Comparison of ENCODE assay signal across 13 cellular contexts in genomic region chr7:8115547-8116402, GRCh38.
DNase-seq lines count a peak whose midpoint lies in the region; ATAC-seq lines count a peak whose summit lies in the region.
"Had no signal": no experiment of that assay in that cellular context is flagged by ENCODE, and none has a peak within 500 bp of the region (broad histone marks: within the 10 kb centered on the region; RNA-seq: fewer than 3 reads in every experiment).

No MANE protein-coding gene starts in this region.

- DNase-seq in activated CD4-positive, alpha-beta T cell treated with anti-CD3 and anti-CD28 coated beads, Interleukin-2, amount 10 ng/mL, durations not matched to agents 24 days and 14 days, result no peak
- no peak for DNase-seq in activated CD4-positive, alpha-beta T cell treated with anti-CD3 and anti-CD28 coated beads for 1 hour
- DNase-seq in stimulated activated naive B cell treated with anti-CD40 and anti-IgM and Interleukin-4, amounts not matched to agents 10 μg/mL and 1 μg/mL and 100 μg/mL, for 72 hours, result peak; percentile 71
- DNase-seq in stimulated activated CD4-positive, alpha-beta T cell treated with anti-CD3 and anti-CD28 coated beads, Interleukin-2, amount 100 ng/mL, for 48 hours, result no peak
- DNase-seq in DMS79 (lab: John Stamatoyannopoulos, UW), result no peak
- no peak for DNase-seq in activated effector memory CD4-positive, alpha-beta T cell treated with Interleukin-2 at 50 U/mL for 16 hours
- DNase-seq: ACHN; NCI-H774; stimulated activated CD4-positive, alpha-beta T cell treated with anti-CD3 and anti-CD28 coated beads, Interleukin-12 subunit alpha, Interleukin-12 subunit beta, amount 100 ng/mL, for 4 hours had no signal

- no peaks in the 10 kb centered on the region for H3K27me3 Mint-ChIP-seq in activated CD4-positive, alpha-beta T cell treated with anti-CD3 and anti-CD28 coated beads, Interleukin-2, amount 10 ng/mL, durations not matched to agents 24 days and 14 days
- no peaks in the 10 kb centered on the region for H3K27me3 Mint-ChIP-seq in IgD-negative memory B cell
- H3K27me3 Mint-ChIP-seq in stimulated activated naive B cell treated with anti-CD40 and anti-IgM and Interleukin-4, amounts not matched to agents 10 μg/mL and 1 μg/mL and 100 μg/mL, for 72 hours, result no peaks in the 10 kb centered on the region
- H3K27me3 Mint-ChIP-seq: dendritic cell treated with granulocyte-macrophage colony-stimulating factor and Interleukin-4, amounts not matched to agents 40 ng/mL and 50 ng/mL, for 4 days had no signal

- intact Hi-C loops in activated CD4-positive, alpha-beta T cell treated with anti-CD3 and anti-CD28 coated beads, Interleukin-2, amount 10 ng/mL, durations not matched to agents 24 days and 14 days (cut with micrococcal nuclease), result loop anchor here (2.0 kb wide), 1 partner anchor 19 kb away; no protein-coding TSS in a partner anchor

- ATAC-seq in HG02588 (IDR thresholded peaks at IDR 0.05; ENCODE audit: unreplicated experiment), result peak; percentile 84
- ATAC-seq in stimulated activated naive B cell treated with anti-CD40 and anti-IgM and Interleukin-4, amounts not matched to agents 10 μg/mL and 1 μg/mL and 100 μg/mL, for 72 hours (replicated peaks), result peak; percentile 95 to 96
- ATAC-seq: HCT116 had no signal

- H3K27ac Mint-ChIP-seq in activated CD4-positive, alpha-beta T cell treated with anti-CD3 and anti-CD28 coated beads, Interleukin-2, amount 10 ng/mL, durations not matched to agents 24 days and 14 days, result peak overlapping the region; percentile 27
- H3K27ac Mint-ChIP-seq in IgD-negative memory B cell, result peak overlapping the region in 2 of 3 donors; percentile 93
- peak overlapping the region; percentile 78 for H3K27ac Mint-ChIP-seq in stimulated activated naive B cell treated with anti-CD40 and anti-IgM and Interleukin-4, amounts not matched to agents 10 μg/mL and 1 μg/mL and 100 μg/mL, for 72 hours
- H3K27ac Mint-ChIP-seq: dendritic cell treated with granulocyte-macrophage colony-stimulating factor and Interleukin-4, amounts not matched to agents 40 ng/mL and 50 ng/mL, for 4 days had no signal

- peaks cover 4% of the 10 kb centered on the region for H3K9me3 Mint-ChIP-seq in activated CD4-positive, alpha-beta T cell treated with anti-CD3 and anti-CD28 coated beads, Interleukin-2, amount 10 ng/mL, durations not matched to agents 24 days and 14 days
- peaks cover 0 to 3% (median 0%) of the 10 kb centered on the region in 3 donors for H3K9me3 Mint-ChIP-seq in IgD-negative memory B cell
- H3K9me3 Mint-ChIP-seq in stimulated activated naive B cell treated with anti-CD40 and anti-IgM and Interleukin-4, amounts not matched to agents 10 μg/mL and 1 μg/mL and 100 μg/mL, for 72 hours, result peaks cover 15 to 16% of the 10 kb centered on the region in 2 donors

- no peak overlapping the region for H3K4me3 Mint-ChIP-seq in activated CD4-positive, alpha-beta T cell treated with anti-CD3 and anti-CD28 coated beads, Interleukin-2, amount 10 ng/mL, durations not matched to agents 24 days and 14 days
- H3K4me3 Mint-ChIP-seq in IgD-negative memory B cell, result peak overlapping the region in 3 of 4 donors; percentile 48 to 82 (median 77)
- peak overlapping the region in 1 of 2 donors; percentile 22 for H3K4me3 Mint-ChIP-seq in stimulated activated naive B cell treated with anti-CD40 and anti-IgM and Interleukin-4, amounts not matched to agents 10 μg/mL and 1 μg/mL and 100 μg/mL, for 72 hours
- H3K4me3 Mint-ChIP-seq: dendritic cell treated with granulocyte-macrophage colony-stimulating factor and Interleukin-4, amounts not matched to agents 40 ng/mL and 50 ng/mL, for 4 days had no signal

- peaks cover 45% of the 10 kb centered on the region for H3K4me1 Mint-ChIP-seq in activated CD4-positive, alpha-beta T cell treated with anti-CD3 and anti-CD28 coated beads, Interleukin-2, amount 10 ng/mL, durations not matched to agents 24 days and 14 days
- H3K4me1 Mint-ChIP-seq in IgD-negative memory B cell, result peaks cover 35 to 39% (median 36%) of the 10 kb centered on the region in 3 donors
- peaks cover 32 to 62% of the 10 kb centered on the region in 2 donors for H3K4me1 Mint-ChIP-seq in stimulated activated naive B cell treated with anti-CD40 and anti-IgM and Interleukin-4, amounts not matched to agents 10 μg/mL and 1 μg/mL and 100 μg/mL, for 72 hours

- H3K36me3 Mint-ChIP-seq in activated CD4-positive, alpha-beta T cell treated with anti-CD3 and anti-CD28 coated beads, Interleukin-2, amount 10 ng/mL, durations not matched to agents 24 days and 14 days (ENCODE audit: low read depth), result no peaks in the 10 kb centered on the region
- H3K36me3 Mint-ChIP-seq in IgD-negative memory B cell, result no peaks in the 10 kb centered on the region
- peaks cover 11 to 30% of the 10 kb centered on the region in 2 donors for H3K36me3 Mint-ChIP-seq in stimulated activated naive B cell treated with anti-CD40 and anti-IgM and Interleukin-4, amounts not matched to agents 10 μg/mL and 1 μg/mL and 100 μg/mL, for 72 hours

Comparison
In these comparisons a context has a peak if more than half of its experiments do, and no peak if none do; other contexts are left out.
1. H3K27ac Mint-ChIP-seq: peak in every context shown above with its lines; median percentile 93 in IgD-negative memory B cell; 78 in stimulated activated naive B cell treated with anti-CD40 and anti-IgM and Interleukin-4, amounts not matched to agents 10 μg/mL and 1 μg/mL and 100 μg/mL, for 72 hours; 27 in activated CD4-positive, alpha-beta T cell treated with anti-CD3 and anti-CD28 coated beads, Interleukin-2, amount 10 ng/mL, durations not matched to agents 24 days and 14 days.